Comparison of ENCODE assay signal across 1 cellular context in genomic region chrX:51440365-51440764, GRCh38.
A peak's percentile ranks its signal among the peaks of the same experiment; 100 is the strongest.
TF ChIP-seq lines count a peak whose summit lies in the region.

No MANE protein-coding gene starts in this region.

TF ChIP-seq in WTC11, 78 proteins besides CTCF, POLR2A, EP300 and RAD21:
- TF ChIP-seq ZNF281 (CRISPR knock-in tag; IDR thresholded peaks at IDR 0.05), result 0 out of 2 replicates have a peak, but pooled peaks have one; percentile 58
- no peak for TF ChIP-seq FOXJ3 (CRISPR knock-in tag; IDR thresholded peaks at IDR 0.05; ENCODE audit: borderline replicate concordance)
- TF ChIP-seq ZNF671 (CRISPR knock-in tag; IDR thresholded peaks at IDR 0.05), result no peak
- TF ChIP-seq NR2C2 (CRISPR knock-in tag; IDR thresholded peaks at IDR 0.05), result no peak
